ENCODE assay signal across 32 cellular contexts in genomic region chr6:14697427-14697826, GRCh38.
"Had no signal": no experiment of that assay in that cellular context is flagged by ENCODE, and none has a peak within 500 bp of the region (broad histone marks: within the 10 kb centered on the region; RNA-seq: fewer than 3 reads in every experiment).

No MANE protein-coding gene starts in this region.

- H3K36me3 ChIP-seq: adrenal gland, ascending aorta, brain microvascular endothelial cell, breast epithelium, cardiac muscle cell had no signal

- H3K27me3 ChIP-seq: ascending aorta, body of pancreas, brain microvascular endothelial cell, breast epithelium, cardiac muscle cell had no signal

- H3K4me1 ChIP-seq: adrenal gland, ascending aorta, body of pancreas, breast epithelium had no signal

- H3K27ac ChIP-seq: adrenal gland, ascending aorta, body of pancreas, brain microvascular endothelial cell, breast epithelium, cardiac muscle cell had no signal

- ATAC-seq: activated naive CD4-positive, alpha-beta T cell treated with anti-CD3 and anti-CD28 coated beads, Interleukin-2, amount 50 U/mL, for 72 hours; activated naive CD8-positive, alpha-beta T cell treated with anti-CD3 and anti-CD28 coated beads, Interleukin-2, amount 50 U/mL, for 24 hours; activated T-cell treated with anti-CD3 and anti-CD28 coated beads, Interleukin-2, amount 50 U/mL, for 4 hours; activated T-cell treated with anti-CD3 and anti-CD28 coated beads, Interleukin-2, amount 50 U/mL, for 72 hours; activated T-helper 17 cell treated with anti-CD3 and anti-CD28 coated beads, Interleukin-2, amount 50 U/mL, for 72 hours; body of pancreas had no signal

- H3K9me3 ChIP-seq: adrenal gland, ascending aorta, body of pancreas, breast epithelium had no signal

- H3K4me3 ChIP-seq: adrenal gland, ascending aorta, body of pancreas, breast epithelium, cardiac muscle cell had no signal

- DNase-seq: activated effector memory CD4-positive, alpha-beta T cell treated with anti-CD3 and anti-CD28 coated beads, Interleukin-2, amount 50 U/mL, for 16 hours; activated effector memory CD4-positive, alpha-beta T cell treated with Interleukin-2 at 50 U/mL for 16 hours; activated gamma-delta T cell; activated gamma-delta T cell treated with Interleukin-2 at 50 U/mL for 16 hours; activated naive CD4-positive, alpha-beta T cell; activated naive CD4-positive, alpha-beta T cell treated with anti-CD3 and anti-CD28 coated beads for 36 hours; activated naive CD4-positive, alpha-beta T cell treated with anti-CD3 and anti-CD28 coated beads, Interleukin-2, amount 10 ng/mL, durations not matched to agents 7 days and 5 days; activated naive CD4-positive, alpha-beta T cell treated with anti-CD3 and anti-CD28 coated beads, Interleukin-2, amount 50 U/mL, for 16 hours; activated naive CD4-positive, alpha-beta T cell treated with Interleukin-2 at 50 U/mL for 16 hours; activated naive CD8-positive, alpha-beta T cell treated with anti-CD3 and anti-CD28 coated beads for 36 hours; activated naive CD8-positive, alpha-beta T cell treated with anti-CD3 and anti-CD28 coated beads, Interleukin-2, amount 10 ng/mL, durations not matched to agents 7 days and 5 days; activated naive CD8-positive, alpha-beta T cell treated with anti-CD3 and anti-CD28 coated beads, Interleukin-2, amount 50 U/mL, for 24 hours; activated T-cell treated with anti-CD3 and anti-CD28 coated beads, Interleukin-2, amount 50 U/mL, for 4 hours; activated T-cell treated with anti-CD3 and anti-CD28 coated beads, Interleukin-2, amount 50 U/mL, for 48 hours; activated T-cell treated with anti-CD3 and anti-CD28 coated beads, Interleukin-2, amount 50 U/mL, for 72 hours; adrenal gland; amniotic stem cell; amygdala; anterior cingulate cortex; aorta; body of pancreas; brain microvascular endothelial cell; caudate nucleus; central memory CD4-positive, alpha-beta T cell; cerebellar nuclear complex had no signal

- FAIRE-seq: astrocyte, bronchial epithelial cell had no signal
